Comparison of ENCODE assay signal across 8 cellular contexts in genomic region chr17:81712468-81713003, GRCh38. TPM values are rescaled to one million over a fixed set of nuclear protein-coding genes. Genes with fewer than 3 reads are reported as not detected.
A peak's percentile ranks its signal among the peaks of the same experiment; 100 is the strongest.
DNase-seq lines count a peak whose midpoint lies in the region; ATAC-seq, FAIRE-seq and TF ChIP-seq lines count a peak whose summit lies in the region.

No MANE protein-coding gene starts in this region.

- H4K20me1 ChIP-seq in astrocyte (ENCODE audit: insufficient read depth, low read length): peaks cover 39% of the 10 kb centered on the region

- FAIRE-seq in astrocyte (lab: Jason Lieb, UNC) (no peak), kidney (lab: Jason Lieb, UNC) (no peak)

- peaks cover 34% of the 10 kb centered on the region for H3K4me1 ChIP-seq in astrocyte (ENCODE audit: insufficient read depth, low read length)
- peaks cover 7 to 35% of the 10 kb centered on the region in 2 donors for H3K4me1 ChIP-seq in kidney (ENCODE audit: control insufficient read depth in 1 of 2, insufficient read depth in 1 of 2, low read depth in 1 of 2, low read length in 2 of 2)
- peaks cover 30% of the 10 kb centered on the region for H3K4me1 ChIP-seq in stomach smooth muscle (ENCODE audit: control insufficient read depth, insufficient read depth, low read length)

- H2AFZ ChIP-seq in astrocyte (ENCODE audit: low read depth, low read length): no peak overlapping the region

- peaks cover 13% of the 10 kb centered on the region for H3K79me2 ChIP-seq in astrocyte (ENCODE audit: insufficient read depth, low read length)

- H3K4me2 ChIP-seq in astrocyte (ENCODE audit: low read length): peak overlapping the region; percentile 89

- H3K4me3 ChIP-seq in astrocyte (ENCODE audit: insufficient read depth, low read depth, low read length) (peak overlapping the region; percentile 63), kidney (ENCODE audit: low read length in 2 of 2) (peak overlapping the region; percentile 56 to 70), stomach smooth muscle (ENCODE audit: low read length in 2 of 2) (peak overlapping the region; percentile 1 to 75)

- no peak for TF ChIP-seq CTCF in Calu3 (IDR thresholded peaks at IDR 0.05; ENCODE audit: unreplicated experiment)
- no peak for TF ChIP-seq CTCF in astrocyte (IDR thresholded peaks at IDR 0.05; ENCODE audit: insufficient read depth, low read depth, low read length)
- no peak for TF ChIP-seq CTCF in kidney (IDR thresholded peaks at IDR 0.05; ENCODE audit: borderline replicate concordance, extremely low read depth, insufficient read depth)

- peak overlapping the region; percentile 72 for H3K9ac ChIP-seq in astrocyte (ENCODE audit: low read length)
- peak overlapping the region in 1 of 2 donors; percentile 77 for H3K9ac ChIP-seq in kidney (ENCODE audit: low read length in 2 of 2)
- peak overlapping the region; percentile 14 to 58 for H3K9ac ChIP-seq in stomach smooth muscle (ENCODE audit: low read length in 2 of 2)

- no TSS peak for BruUV-seq in Calu3 (replicated peaks; lab: Mats Ljungman, UMichigan)

- H3K27me3 ChIP-seq in astrocyte (ENCODE audit: insufficient read depth, low read length): no peaks in the 10 kb centered on the region
- peaks cover 0 to 6% of the 10 kb centered on the region in 2 donors for H3K27me3 ChIP-seq in stomach smooth muscle (ENCODE audit: control insufficient read depth in 1 of 2, insufficient read depth in 2 of 2, low read length in 2 of 2)

- H3K27ac Mint-ChIP-seq in Calu3 (ENCODE audit: unreplicated experiment) (peak overlapping the region; percentile 85), astrocyte (ENCODE audit: unreplicated experiment) (peak overlapping the region; percentile 87)

- H3K27ac ChIP-seq in astrocyte (ENCODE audit: low read depth, low read length) (peak overlapping the region; percentile 19), kidney (ENCODE audit: low read depth in 2 of 2, low read length in 2 of 2) (peak overlapping the region; percentile 28 to 49), stomach smooth muscle (ENCODE audit: low read length) (no peak overlapping the region)

- H3K4me1 Mint-ChIP-seq in Calu3 (ENCODE audit: low read depth, unreplicated experiment) (peaks cover 12% of the 10 kb centered on the region), astrocyte (ENCODE audit: low read depth, unreplicated experiment) (peaks cover 7% of the 10 kb centered on the region)

- H3K4me3 Mint-ChIP-seq in Calu3 (ENCODE audit: low read depth, unreplicated experiment) (peak overlapping the region; percentile 92), astrocyte (ENCODE audit: unreplicated experiment) (peak overlapping the region; percentile 85)

- H3K27me3 Mint-ChIP-seq in Calu3 (ENCODE audit: unreplicated experiment) (no peaks in the 10 kb centered on the region), astrocyte (ENCODE audit: low read depth, unreplicated experiment) (no peaks in the 10 kb centered on the region)

- H3K9me3 Mint-ChIP-seq in Calu3 (ENCODE audit: low read depth, unreplicated experiment) (no peaks in the 10 kb centered on the region), astrocyte (ENCODE audit: unreplicated experiment) (no peaks in the 10 kb centered on the region)

- peak; percentile 8 for ATAC-seq in GM19397 (IDR thresholded peaks at IDR 0.05; ENCODE audit: unreplicated experiment)
- ATAC-seq in HG02852 (IDR thresholded peaks at IDR 0.05; ENCODE audit: unreplicated experiment): no peak

- DNase-seq in Calu3 (peak; percentile 71), LHCN-M2 (ENCODE audit: low read depth) (peak; percentile 37), astrocyte (ENCODE audit: low read depth) (no peak), kidney (no peak), NCI-H345 treated with DMSO at 0.1 percent for 48 hours (lab: John Stamatoyannopoulos, UW; ENCODE audit: unreplicated experiment) (no peak)

- CTCF ChIA-PET in Calu3 (lab: Charles Lee): interaction anchor here (0.6 kb wide), 1 partner anchor 103 kb away, joined by 3 read pairs; no protein-coding TSS in a partner anchor

- no peaks in the 10 kb centered on the region for H3K36me3 ChIP-seq in astrocyte (ENCODE audit: insufficient read depth, low read length)
- H3K36me3 ChIP-seq in kidney (ENCODE audit: control insufficient read depth in 1 of 2, insufficient read depth in 2 of 2, low read length in 2 of 2): no peaks in the 10 kb centered on the region
- H3K36me3 ChIP-seq in stomach smooth muscle (ENCODE audit: control insufficient read depth in 2 of 2, insufficient read depth in 2 of 2, low read length in 2 of 2): no peaks in the 10 kb centered on the region

- peaks cover 63% of the 10 kb centered on the region for H3K36me3 Mint-ChIP-seq in Calu3 (ENCODE audit: insufficient read depth, unreplicated experiment)
- peaks cover 2% of the 10 kb centered on the region for H3K36me3 Mint-ChIP-seq in astrocyte (ENCODE audit: low read depth, unreplicated experiment)

- H3K9me3 ChIP-seq in astrocyte (ENCODE audit: insufficient read depth, low read depth, low read length) (no peaks in the 10 kb centered on the region), kidney (ENCODE audit: control insufficient read depth in 1 of 2, low read length in 2 of 2) (no peaks in the 10 kb centered on the region), stomach smooth muscle (ENCODE audit: control insufficient read depth in 2 of 2, low read length in 2 of 2) (no peaks in the 10 kb centered on the region)

- intact Hi-C loops in Calu3 (cut with micrococcal nuclease; ENCODE audit: unreplicated experiment) (no loop called here), kidney (cut with DNase I) (no loop called here)

RNA-seq across cellular contexts. Expression of gene SLC25A10, which starts 0.5 kb away (rescaled TPM):
- total RNA-seq in Calu3 (2022): 66.5 and 72.3 TPM in 2 replicates
- 37.3 and 37.8 TPM in 2 replicates for total RNA-seq in LHCN-M2 (2014; rRNA removed)
- polyA plus RNA-seq in LHCN-M2 (2012): 13.6 TPM
- 7.9 and 9.3 TPM in 2 replicates for total RNA-seq in astrocyte
- 19.9 TPM for total RNA-seq in kidney
- polyA plus RNA-seq in kidney (ENCODE audit: insufficient read depth, low read depth, low replicate concordance): 94.5 TPM

RNA-seq across cellular contexts. Expression of gene MRPL12, which starts 9.4 kb away (rescaled TPM):
- total RNA-seq in Calu3 (2022): 94.7 and 101 TPM in 2 replicates
- total RNA-seq in LHCN-M2 (2014; rRNA removed): 23.4 and 31.3 TPM in 2 replicates
- polyA plus RNA-seq in LHCN-M2 (2012): 105 TPM
- total RNA-seq in astrocyte: 69.9 and 71.3 TPM in 2 replicates
- total RNA-seq in kidney: 52.4 TPM
- polyA plus RNA-seq in kidney (ENCODE audit: insufficient read depth, low read depth, low replicate concordance): 251 TPM

RNA-seq across cellular contexts. Expression of gene HGS, which starts 28.7 kb away (rescaled TPM):
- 160 and 167 TPM in 2 replicates for total RNA-seq in Calu3 (2022)
- total RNA-seq in LHCN-M2 (2014; rRNA removed): 157 and 200 TPM in 2 replicates
- polyA plus RNA-seq in LHCN-M2 (2012): 89.0 TPM
- 106 and 122 TPM in 2 replicates for total RNA-seq in astrocyte
- total RNA-seq in kidney: 95.3 TPM
- 85.5 TPM for polyA plus RNA-seq in kidney (ENCODE audit: insufficient read depth, low read depth, low replicate concordance)

RNA-seq across cellular contexts. Expression of gene ARL16, which starts 28.9 kb away (rescaled TPM):
- 35.4 and 40.1 TPM in 2 replicates for total RNA-seq in Calu3 (2022)
- 39.6 and 42.9 TPM in 2 replicates for total RNA-seq in LHCN-M2 (2014; rRNA removed)
- 47.5 TPM for polyA plus RNA-seq in LHCN-M2 (2012)
- total RNA-seq in astrocyte: 38.6 and 40.4 TPM in 2 replicates
- 34.7 TPM for total RNA-seq in kidney
- 76.1 TPM for polyA plus RNA-seq in kidney (ENCODE audit: insufficient read depth, low read depth, low replicate concordance)

RNA-seq across cellular contexts. Expression of gene CCDC137, which starts 46.0 kb away (rescaled TPM):
- 37.5 and 37.8 TPM in 2 replicates for total RNA-seq in Calu3 (2022)
- total RNA-seq in LHCN-M2 (2014; rRNA removed): 25.2 and 28.2 TPM in 2 replicates
- polyA plus RNA-seq in LHCN-M2 (2012): 23.7 TPM
- total RNA-seq in astrocyte: 25.2 and 29.4 TPM in 2 replicates
- 18.8 TPM for total RNA-seq in kidney
- 14.7 TPM for polyA plus RNA-seq in kidney (ENCODE audit: insufficient read depth, low read depth, low replicate concordance)

Comparison
In these comparisons a context has a peak if more than half of its experiments do, and no peak if none do; other contexts are left out.
1. DNase-seq: peak in Calu3 (single experiment) and LHCN-M2 (single experiment); none in astrocyte (single experiment), kidney (single experiment) and NCI-H345 treated with DMSO at 0.1 percent for 48 hours (single experiment).
2. Peak in every context shown above with its lines, with median percentiles within 50 percentile points of each other: H3K4me3 ChIP-seq.